Comparison of ENCODE assay signal across 2 cellular contexts in the genomic region with DNA sequence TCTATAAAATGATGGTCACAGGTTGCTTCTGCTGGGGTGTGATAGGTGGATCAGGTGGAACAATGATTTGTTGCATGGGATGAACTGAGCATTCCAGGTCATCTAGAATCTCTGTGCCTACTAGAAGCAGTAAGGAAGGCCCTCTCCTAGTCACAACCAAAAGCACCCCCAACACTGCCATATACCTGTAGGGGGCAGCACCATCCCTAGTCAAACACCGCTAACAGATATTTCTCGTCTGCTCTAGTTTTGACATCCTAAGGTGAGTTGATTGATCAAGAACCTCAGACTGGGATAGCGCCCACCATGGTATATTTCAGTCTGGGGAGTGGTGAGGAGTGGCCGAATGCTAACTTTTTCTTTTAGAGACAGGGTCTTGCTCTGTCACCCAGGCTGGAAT.
TF ChIP-seq lines count a peak whose summit lies in the region.

No MANE protein-coding gene starts in this region.

TF ChIP-seq in Ishikawa, 13 proteins besides CTCF, POLR2A, EP300 and RAD21 (continued from another document):
- no peak for TF ChIP-seq FOXM1 (IDR thresholded peaks at IDR 0.05; ENCODE audit: borderline replicate concordance, low read depth)
- no peak for TF ChIP-seq EGR1 (IDR thresholded peaks at IDR 0.05)
- TF ChIP-seq NFIC (IDR thresholded peaks at IDR 0.05), result no peak
- TF ChIP-seq ZBTB7A (IDR thresholded peaks at IDR 0.05; ENCODE audit: low read depth), result no peak
- no peak for TF ChIP-seq TCF12 (IDR thresholded peaks at IDR 0.05; ENCODE audit: low read depth)
- TF ChIP-seq, protein P1, sequence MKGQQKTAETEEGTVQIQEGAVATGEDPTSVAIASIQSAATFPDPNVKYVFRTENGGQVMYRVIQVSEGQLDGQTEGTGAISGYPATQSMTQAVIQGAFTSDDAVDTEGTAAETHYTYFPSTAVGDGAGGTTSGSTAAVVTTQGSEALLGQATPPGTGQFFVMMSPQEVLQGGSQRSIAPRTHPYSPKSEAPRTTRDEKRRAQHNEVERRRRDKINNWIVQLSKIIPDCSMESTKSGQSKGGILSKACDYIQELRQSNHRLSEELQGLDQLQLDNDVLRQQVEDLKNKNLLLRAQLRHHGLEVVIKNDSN (IDR thresholded peaks at IDR 0.05), result no peak
- no peak for TF ChIP-seq YY1 (IDR thresholded peaks at IDR 0.05; ENCODE audit: low read depth)

TF ChIP-seq in liver, 16 proteins besides CTCF, POLR2A, EP300 and RAD21 (continued from another document):
- TF ChIP-seq YY1 (IDR thresholded peaks at IDR 0.05), result no peak
